In the genomic region with DNA sequence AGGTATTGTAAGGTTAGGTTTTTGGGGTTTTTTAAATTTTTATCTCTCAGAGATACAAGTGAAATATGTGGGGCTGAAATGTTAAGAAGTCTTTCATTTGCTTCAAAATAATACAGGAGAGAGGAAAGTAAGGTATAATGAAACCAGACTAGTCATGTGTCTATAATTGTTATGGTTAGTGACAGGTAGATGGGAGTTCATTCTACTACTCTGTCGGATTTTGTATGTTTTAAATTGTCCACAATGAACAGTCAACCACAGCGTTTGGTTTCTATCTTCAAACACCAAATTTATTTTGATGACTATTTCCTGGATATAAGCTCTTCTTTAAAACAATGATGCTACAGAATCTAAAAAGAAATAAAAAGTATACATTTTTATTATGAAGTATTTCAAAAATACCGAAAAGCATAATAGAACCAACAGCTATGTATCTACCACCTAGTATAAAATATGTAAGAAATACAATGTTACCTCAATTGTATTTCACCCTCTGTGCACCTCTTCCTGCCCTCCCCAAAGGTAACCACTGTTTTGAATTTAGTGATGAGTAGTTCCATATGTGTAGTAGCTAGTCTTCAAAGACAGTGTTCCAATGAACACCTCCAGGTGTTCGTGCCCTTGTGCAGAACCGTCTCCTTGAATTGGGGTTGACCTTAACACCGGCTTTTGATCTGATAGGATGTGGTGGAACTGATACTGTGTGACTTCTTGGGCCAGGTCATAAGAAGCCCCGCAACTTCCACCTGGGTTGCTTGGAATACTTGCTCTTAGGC, we compare ENCODE assay signal across 15 cellular contexts.
DNase-seq lines count a peak whose midpoint lies in the region; ATAC-seq, FAIRE-seq and TF ChIP-seq lines count a peak whose summit lies in the region.
"Had no signal": no experiment of that assay in that cellular context is flagged by ENCODE, and none has a peak within 500 bp of the region (broad histone marks: within the 10 kb centered on the region; RNA-seq: fewer than 3 reads in every experiment).

No MANE protein-coding gene starts in this region.

- no peak overlapping the region for H2AFZ ChIP-seq in HepG2 (ENCODE audit: low read length)
- no peak overlapping the region for H2AFZ ChIP-seq in mesenchymal stem cell (ENCODE audit: low read depth, low read length)

- H2BK5ac ChIP-seq in mesenchymal stem cell (ENCODE audit: low read depth, low read length, poor library complexity, severe bottlenecking), result no peak overlapping the region

- H4K91ac ChIP-seq in mesenchymal stem cell (ENCODE audit: low read length), result no peak overlapping the region

- H4K8ac ChIP-seq in mesenchymal stem cell (ENCODE audit: low read length), result no peak overlapping the region

- H3K27ac ChIP-seq in HepG2 (ENCODE audit: extremely low read length, insufficient read depth, low read length) (peak overlapping the region; percentile 9), right lobe of liver (no peak overlapping the region), mesenchymal stem cell (ENCODE audit: low read length, poor library complexity, severe bottlenecking) (no peak overlapping the region)
- H3K27ac ChIP-seq: BLaER1 treated with 17β-estradiol and CSF1 and Interleukin-3, amounts not matched to agents 10 nM and 100 nM; Peyer's patch had no signal

- peak overlapping the region; percentile 47 for H2AK5ac ChIP-seq in mesenchymal stem cell (ENCODE audit: low read length, severe bottlenecking)

- TF ChIP-seq EP300 in HepG2 (IDR thresholded peaks at IDR 0.05; ENCODE audit: low read depth in 2 of 2, low read length in 2 of 2) (no peak), HepG2 (CRISPR knock-in tag; IDR thresholded peaks at IDR 0.05; ENCODE audit: borderline replicate concordance) (no peak)

- H2BK15ac ChIP-seq in mesenchymal stem cell (ENCODE audit: low read depth, poor library complexity, severe bottlenecking), result no peak overlapping the region

- no peak overlapping the region for H2BK12ac ChIP-seq in mesenchymal stem cell (ENCODE audit: low read length in 2 of 2)

- no peak for TF ChIP-seq RAD21 in HepG2 (CRISPR knock-in tag; IDR thresholded peaks at IDR 0.05)

- H3K4ac ChIP-seq in mesenchymal stem cell (ENCODE audit: low read depth in 1 of 2, low read length in 2 of 2), result no peak overlapping the region

- 0 out of 2 replicates have a peak, but pooled peaks cover 6% of the 10 kb centered on the region for H3K9me3 ChIP-seq in HepG2 (ENCODE audit: low read length)
- H3K9me3 ChIP-seq in right lobe of liver, result no peaks in the 10 kb centered on the region
- no peaks in the 10 kb centered on the region for H3K9me3 ChIP-seq in mesenchymal stem cell (ENCODE audit: control insufficient read depth, low read length)
- H3K9me3 ChIP-seq: BLaER1 treated with 17β-estradiol and CSF1 and Interleukin-3, amounts not matched to agents 10 nM and 100 nM; Peyer's patch had no signal

- no peak overlapping the region for H3K23ac ChIP-seq in mesenchymal stem cell (ENCODE audit: low read length in 2 of 2)

- no peak for FAIRE-seq in HepG2 (lab: Jason Lieb, UNC)
- FAIRE-seq: H1 had no signal

- no peak overlapping the region for H3K18ac ChIP-seq in mesenchymal stem cell (ENCODE audit: low read depth in 1 of 2, low read length in 2 of 2)

- no peaks in the 10 kb centered on the region for H3K79me1 ChIP-seq in mesenchymal stem cell (replicated peaks; ENCODE audit: low read length, poor library complexity, severe bottlenecking)

- no peaks in the 10 kb centered on the region for H4K20me1 ChIP-seq in HepG2 (ENCODE audit: insufficient read depth, low read length)
- H4K20me1 ChIP-seq: BLaER1 treated with 17β-estradiol and CSF1 and Interleukin-3, amounts not matched to agents 10 nM and 100 nM had no signal

- H3K4me3 ChIP-seq in HepG2 (replicated peaks in 1 of 3; ENCODE audit: insufficient read depth in 1 of 3, low read depth in 2 of 3, low read length in 3 of 3) (no peak overlapping the region), right lobe of liver (no peak overlapping the region), mesenchymal stem cell (ENCODE audit: insufficient read depth in 1 of 2, low read depth in 1 of 2, low read length in 2 of 2) (no peak overlapping the region)
- H3K4me3 ChIP-seq: BLaER1 treated with 17β-estradiol and CSF1 and Interleukin-3, amounts not matched to agents 10 nM and 100 nM; Peyer's patch had no signal

- no TSS peak for BruUV-seq in HepG2 (replicated peaks; lab: Mats Ljungman, UMichigan)

- WGBS in HepG2 (ENCODE audit: low lambda C conversion rate), result 79% methylated on average over 7 of the region's 7 CpGs
- WGBS in right lobe of liver (ENCODE audit: insufficient coverage, low coverage, low lambda C conversion rate, missing lambda C conversion rate), result 75% methylated on average over 4 of the region's 7 CpGs
- 98% methylated on average over 4 of the region's 7 CpGs for WGBS in mesenchymal stem cell

- CTCF ChIA-PET in HepG2 (lab: Yijun Ruan, JAX; ENCODE audit: low intra/inter-chr PET ratio, low total read pairs), result no interaction called here

- no peak overlapping the region for H3K9ac ChIP-seq in HepG2 (ENCODE audit: insufficient read depth, low read depth, low read length)
- no peak overlapping the region for H3K9ac ChIP-seq in mesenchymal stem cell (ENCODE audit: low read length)
- H3K9ac ChIP-seq: BLaER1 treated with 17β-estradiol and CSF1 and Interleukin-3, amounts not matched to agents 10 nM and 100 nM had no signal

- H3K36me3 ChIP-seq in HepG2 (replicated peaks in 1 of 2; ENCODE audit: control insufficient read depth in 1 of 2, insufficient read depth in 2 of 2, low read length in 2 of 2) (no peaks in the 10 kb centered on the region), right lobe of liver (no peaks in the 10 kb centered on the region), mesenchymal stem cell (ENCODE audit: control insufficient read depth in 1 of 2, insufficient read depth in 2 of 2, low read depth in 1 of 2, low read length in 2 of 2) (no peaks in the 10 kb centered on the region)
- H3K36me3 ChIP-seq: BLaER1 treated with 17β-estradiol and CSF1 and Interleukin-3, amounts not matched to agents 10 nM and 100 nM; Peyer's patch had no signal

- H3K4me2 ChIP-seq in HepG2 (ENCODE audit: low read depth, low read length), result no peak overlapping the region
- no peak overlapping the region for H3K4me2 ChIP-seq in mesenchymal stem cell (ENCODE audit: low read length, poor library complexity, severe bottlenecking)
- H3K4me2 ChIP-seq: BLaER1 treated with 17β-estradiol and CSF1 and Interleukin-3, amounts not matched to agents 10 nM and 100 nM had no signal

- H3K14ac ChIP-seq in mesenchymal stem cell (ENCODE audit: low read length in 2 of 2), result no peak overlapping the region

- H3K79me2 ChIP-seq in HepG2 (ENCODE audit: insufficient read depth, low read length), result no peaks in the 10 kb centered on the region

- TF ChIP-seq CTCF in HepG2 (CRISPR knock-in tag; IDR thresholded peaks at IDR 0.05), result no peak
- no peak for TF ChIP-seq CTCF in right lobe of liver (IDR thresholded peaks at IDR 0.05)

- H3K4me1 ChIP-seq in HepG2 (ENCODE audit: insufficient read depth, low read length) (peaks cover 49% of the 10 kb centered on the region), right lobe of liver (no peaks in the 10 kb centered on the region), mesenchymal stem cell (ENCODE audit: control insufficient read depth, insufficient read depth, low read depth, low read length) (peaks cover 3% of the 10 kb centered on the region)
- H3K4me1 ChIP-seq: BLaER1 treated with 17β-estradiol and CSF1 and Interleukin-3, amounts not matched to agents 10 nM and 100 nM had no signal

- TF ChIP-seq POLR2A in HepG2 (IDR thresholded peaks at IDR 0.05; ENCODE audit: insufficient read depth in 1 of 2, low read depth in 2 of 2, low read length in 2 of 2), result no peak
- TF ChIP-seq POLR2A in right lobe of liver (IDR thresholded peaks at IDR 0.05), result no peak

- no peak overlapping the region for H2BK120ac ChIP-seq in mesenchymal stem cell (ENCODE audit: low read depth, low read length)

- H3K27me3 ChIP-seq in HepG2 (ENCODE audit: control insufficient read depth in 1 of 2, insufficient read depth in 2 of 2, low read length in 2 of 2), result no peaks in the 10 kb centered on the region
- H3K27me3 ChIP-seq in right lobe of liver, result no peaks in the 10 kb centered on the region
- H3K27me3 ChIP-seq in mesenchymal stem cell (ENCODE audit: control insufficient read depth in 1 of 2, insufficient read depth in 1 of 2, low read length in 2 of 2), result peaks cover 0 to 5% of the 10 kb centered on the region in 2 experiments
- H3K27me3 ChIP-seq: BLaER1 treated with 17β-estradiol and CSF1 and Interleukin-3, amounts not matched to agents 10 nM and 100 nM; Peyer's patch had no signal

- no peak for DNase-seq in HepG2 (ENCODE audit: low spot score)
- no peak for DNase-seq in right lobe of liver
- DNase-seq in SW480 (ENCODE audit: low spot score), result peak; percentile 9
- DNase-seq in mesenchymal stem cell, result no peak
- no peak for DNase-seq in sciatic nerve (ENCODE audit: low spot score)
- DNase-seq: COR-L47, NCI-H1436, NCI-H2081, NCI-H524, Peyer's patch, SHP77 had no signal

- POLR2A ChIA-PET in HepG2 (lab: Yijun Ruan, JAX), result no interaction called here

- ATAC-seq in HepG2, result no peak
- no peak for ATAC-seq in right lobe of liver
- ATAC-seq in HG02763 (IDR thresholded peaks at IDR 0.05; ENCODE audit: unreplicated experiment), result no peak
- no peak for ATAC-seq in sciatic nerve
- no peak for ATAC-seq in HG03139 (IDR thresholded peaks at IDR 0.05; ENCODE audit: unreplicated experiment)

- in situ Hi-C loops in HepG2 (cut with HindIII; ENCODE audit: extremely low pct_ligation_motif_present, low pct_unique_long_range_greater_than_20kb), result no loop called here

- intact Hi-C loops in HepG2 (cut with micrococcal nuclease; ENCODE audit: unreplicated experiment), result no loop called here
- intact Hi-C loops in right lobe of liver (cut with DNase I), result no loop called here
- intact Hi-C loops in sciatic nerve (cut with DNase I), result loop anchor here (5.0 kb wide), 1 partner anchor 1831 kb away; no protein-coding TSS in a partner anchor

TF ChIP-seq in HepG2, 621 proteins besides CTCF, POLR2A, EP300 and RAD21 (continues in another document):
- TF ChIP-seq RFXANK (CRISPR knock-in tag; IDR thresholded peaks at IDR 0.05), result no peak
